8 cellular contexts compared by ENCODE assay signal in genomic region chr5:56816546-56817081, GRCh38. TPM values are rescaled to one million over a fixed set of nuclear protein-coding genes. Genes with fewer than 3 reads are reported as not detected.
DNase-seq lines count a peak whose midpoint lies in the region; ATAC-seq and TF ChIP-seq lines count a peak whose summit lies in the region.

No MANE protein-coding gene starts in this region.

- ATAC-seq in left colon: peak; percentile 43

- no peaks in the 10 kb centered on the region for H3K9me3 Mint-ChIP-seq in chondrocyte (ENCODE audit: low read depth)

- peaks cover 15% of the 10 kb centered on the region for H3K4me1 ChIP-seq in HAP-1

- H3K36me3 Mint-ChIP-seq in chondrocyte (ENCODE audit: low read depth): no peaks in the 10 kb centered on the region

- H3K4me3 Mint-ChIP-seq in chondrocyte (ENCODE audit: unreplicated experiment): peak overlapping the region; percentile 71

- in situ Hi-C loops in HAP-1 (cut with MboI; ENCODE audit: low sequenced_read_pairs): no loop called here

- H3K27me3 ChIP-seq in HAP-1 (ENCODE audit: low read depth): no peaks in the 10 kb centered on the region

- H3K36me3 ChIP-seq in HAP-1 (replicated peaks): no peaks in the 10 kb centered on the region

- H3K4me1 Mint-ChIP-seq in chondrocyte (ENCODE audit: low read depth): peaks cover 46% of the 10 kb centered on the region

- TF ChIP-seq CTCF in chondrocyte (IDR thresholded peaks at IDR 0.05): no peak

- H3K27me3 Mint-ChIP-seq in chondrocyte (ENCODE audit: low read depth): no peaks in the 10 kb centered on the region

- peak overlapping the region; percentile 69 for H3K4me3 ChIP-seq in HAP-1

- DNase-seq in NCI-H2107 treated with DMSO at 0.1 percent for 48 hours (lab: John Stamatoyannopoulos, UW; ENCODE audit: unreplicated experiment) (peak; percentile 48), NCI-H2107 (lab: John Stamatoyannopoulos, UW) (no peak), HAP-1 (ENCODE audit: low spot score in 2 of 2) (peak; percentile 49 to 64), M059J (ENCODE audit: low read depth) (peak; percentile 77), chondrocyte (ENCODE audit: low spot score) (peak; percentile 93), left colon (peak; percentile 46 to 64)
- peak; percentile 20 to 46 (median 24) for DNase-seq in activated CD4-positive, CD25-positive, alpha-beta regulatory T cell (lab: John Stamatoyannopoulos, UW)
- DNase-seq in stimulated activated CD4-positive, alpha-beta T cell treated with anti-CD3 and anti-CD28 coated beads, Interleukin-2, amount 100 ng/mL, for 48 hours: peak; percentile 48 to 52

- H3K9me3 ChIP-seq in HAP-1: no peaks in the 10 kb centered on the region

- peak overlapping the region; percentile 68 for H3K27ac Mint-ChIP-seq in chondrocyte (ENCODE audit: unreplicated experiment)

- intact Hi-C loops in left colon (cut with DNase I, micrococcal nuclease): no loop called here

RNA-seq across cellular contexts. Expression of gene MAP3K1, which starts 1.3 kb away (rescaled TPM):
- 10.2 and 15.4 TPM in 2 replicates for total RNA-seq in M059J (2014; rRNA removed; shearing (Covaris generic))
- total RNA-seq in chondrocyte (14.2 to 14.8 TPM (median 14.6 TPM) in 3 replicates), left colon (10 to 100 TPM in 1 of 2 donors, 1 to 10 TPM in 1; 9.4 to 12.5 TPM)
